Comparison of ENCODE assay signal across 8 cellular contexts in the genomic region with DNA sequence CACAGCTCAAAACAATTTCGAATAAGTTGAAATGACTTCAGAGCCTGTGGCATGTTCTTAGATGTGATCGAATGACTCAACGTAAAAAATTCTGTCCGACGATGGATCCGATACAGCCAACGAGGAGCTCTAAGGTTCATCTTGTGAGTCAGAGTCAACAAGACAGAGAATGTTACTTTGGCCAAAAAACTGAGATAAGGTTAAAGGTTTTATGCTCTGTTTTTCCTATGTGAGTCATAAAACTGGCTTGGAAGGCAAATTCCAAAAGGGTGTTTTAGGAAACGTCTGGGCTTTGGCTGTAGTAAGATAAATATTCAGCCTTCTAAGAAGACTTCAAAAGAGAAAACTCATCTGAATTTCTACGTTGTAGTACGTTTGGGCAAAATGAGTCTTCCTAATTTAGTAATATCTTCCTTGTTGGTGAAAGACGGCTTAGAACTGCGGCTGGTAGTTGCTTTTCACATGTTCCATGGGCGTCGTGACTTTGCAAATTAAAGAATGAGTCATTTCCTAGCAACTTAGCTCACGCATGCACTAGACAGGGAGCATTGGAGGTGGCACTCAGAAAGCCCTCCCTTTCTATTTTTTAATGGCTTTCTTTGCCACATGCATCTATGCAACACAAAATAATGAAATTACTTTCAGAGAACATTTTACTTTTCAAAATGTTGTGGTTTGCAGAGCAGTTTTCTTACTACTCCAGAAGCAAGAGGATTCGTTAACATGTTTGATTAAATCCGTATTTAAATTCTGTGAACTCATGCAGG. TPM values are rescaled to one million over a fixed set of nuclear protein-coding genes. Genes with fewer than 3 reads are reported as not detected.
DNase-seq lines count a peak whose midpoint lies in the region; ATAC-seq and TF ChIP-seq lines count a peak whose summit lies in the region.

No MANE protein-coding gene starts in this region.

- no peak overlapping the region for H3K27ac Mint-ChIP-seq in glutamatergic neuron (ENCODE audit: unreplicated experiment)

- H3K4me3 Mint-ChIP-seq in glutamatergic neuron (ENCODE audit: unreplicated experiment) = no peak overlapping the region

- H3K27me3 Mint-ChIP-seq in glutamatergic neuron (ENCODE audit: unreplicated experiment) = peaks cover 1% of the 10 kb centered on the region

- peak overlapping the region; percentile 13 for H3K4me3 ChIP-seq in skeletal muscle cell (ENCODE audit: low read depth, low read length)

- ATAC-seq in GM21619 (IDR thresholded peaks at IDR 0.05; ENCODE audit: unreplicated experiment) (peak; percentile 72), Right ventricle myocardium superior (ENCODE audit: poor library complexity) (peak; percentile 62), HG03439 (IDR thresholded peaks at IDR 0.05; ENCODE audit: unreplicated experiment) (no peak)

- peaks cover 2% of the 10 kb centered on the region for H3K4me1 Mint-ChIP-seq in glutamatergic neuron (ENCODE audit: low read depth, unreplicated experiment)

- H3K36me3 Mint-ChIP-seq in glutamatergic neuron (ENCODE audit: unreplicated experiment) = peaks cover 6% of the 10 kb centered on the region

- no peaks in the 10 kb centered on the region for H3K9me3 Mint-ChIP-seq in glutamatergic neuron (ENCODE audit: unreplicated experiment)

- DNase-seq in AG09319 (ENCODE audit: extremely low read depth, low read depth) (peak; percentile 87), NOMO-1 (lab: John Stamatoyannopoulos, UW; ENCODE audit: unreplicated experiment in 2 of 2) (peak; percentile 90 to 95), Right ventricle myocardium superior (peak; percentile 27), skeletal muscle cell (ENCODE audit: low read depth) (peak; percentile 98), glutamatergic neuron (no peak)
- peak; percentile 25 for DNase-seq in activated gamma-delta T cell treated with anti-CD3 and anti-CD28 coated beads, Interleukin-2, amount 50 U/mL, for 16 hours (ENCODE audit: low read depth)

- intact Hi-C loops in Right ventricle myocardium superior (cut with DNase I) = no loop called here

- TF ChIP-seq CTCF in AG09319 (IDR thresholded peaks at IDR 0.05; ENCODE audit: low read depth, low read length) (no peak), glutamatergic neuron (IDR thresholded peaks at IDR 0.05; ENCODE audit: partially characterized antibody, unreplicated experiment) (no peak)

RNA-seq across cellular contexts. Expression of a gene that starts 28.2 kb away (rescaled TPM):
- total RNA-seq in Right ventricle myocardium superior = 155 TPM
- total RNA-seq in glutamatergic neuron (ENCODE audit: unreplicated experiment) = 24.2 TPM
